In genomic region chr1:113811888-113812660, GRCh38 we compare ENCODE assay signal across 8 cellular contexts. TPM values are rescaled to one million over a fixed set of nuclear protein-coding genes. Genes with fewer than 3 reads are reported as not detected.
DNase-seq lines count a peak whose midpoint lies in the region; ATAC-seq, FAIRE-seq and TF ChIP-seq lines count a peak whose summit lies in the region.

Gene RSBN1 (minus strand): TSS chr1:113812476. CDS start chr1:113812412, 64 bp downstream.

- H3K27me3 ChIP-seq in BJ (ENCODE audit: control insufficient read depth, insufficient read depth, low read length): no peaks in the 10 kb centered on the region
- H3K27me3 ChIP-seq in layer of hippocampus (ENCODE audit: control insufficient read depth, insufficient read depth, low read length): no peaks in the 10 kb centered on the region

- peak; percentile 90 for ATAC-seq in HG03460 (IDR thresholded peaks at IDR 0.05; ENCODE audit: unreplicated experiment)

- H3K27ac ChIP-seq in layer of hippocampus (ENCODE audit: low read depth, low read length): peak within 1 kb of the TSS; percentile 88

- H3K4me3 ChIP-seq in BJ (ENCODE audit: low read depth, low read length): peak within 1 kb of the TSS; percentile 79

- POLR2A ChIA-PET in BJ (lab: Charles Lee): interaction anchor here (0.7 to 0.9 kb wide), 3 partner anchors 17 to 52 kb away, joined by 3 to 4 read pairs (median 4); no protein-coding TSS in a partner anchor

- DNase-seq in BJ (ENCODE audit: low read depth) (peak; percentile 97), GM19240 (ENCODE audit: insufficient read length, low spot score) (peak; percentile 68), NCI-H526 (lab: John Stamatoyannopoulos, UW) (peak; percentile 99 to 100)
- peak; percentile 99 for DNase-seq in activated CD4-positive, alpha-beta T cell treated with anti-CD3 and anti-CD28 coated beads for 48 hours
- DNase-seq in stimulated activated CD4-positive, alpha-beta T cell treated with anti-CD3 and anti-CD28 coated beads, Interleukin-1b, Interleukin-23, amount 100 ng/mL, for 4 hours (ENCODE audit: low read depth in 2 of 2): peak; percentile 92

- CTCF ChIA-PET in BJ (lab: Yijun Ruan, JAX): interaction anchor here (0.6 to 1.8 kb wide), 3 partner anchors 9 to 470 kb away, joined by 4 to 5 read pairs (median 4); no protein-coding TSS in a partner anchor

- no peaks in the 10 kb centered on the region for H3K36me3 ChIP-seq in BJ (ENCODE audit: control insufficient read depth, insufficient read depth, low read length)

- no peak for TF ChIP-seq CTCF in BJ (IDR thresholded peaks at IDR 0.05; ENCODE audit: insufficient read depth, low read depth, low read length)

- peak; percentile 83 for FAIRE-seq in colon (lab: Jason Lieb, UNC)

RNA-seq across cellular contexts. Expression of gene RSBN1, which starts in this region (rescaled TPM):
- polyA plus RNA-seq in BJ (2011; rRNA removed): 4.0 and 11.0 TPM in 2 replicates
- 8.7 and 13.6 TPM in 2 replicates for polyA minus RNA-seq in BJ (2011; rRNA and poly(A)+ RNA removed)

Comparison
In these comparisons a context has a peak if more than half of its experiments do, and no peak if none do; other contexts are left out.
1. Peak in every context shown above with its lines: DNase-seq, ATAC-seq, H3K4me3 ChIP-seq and H3K27ac ChIP-seq.